In the genomic region with DNA sequence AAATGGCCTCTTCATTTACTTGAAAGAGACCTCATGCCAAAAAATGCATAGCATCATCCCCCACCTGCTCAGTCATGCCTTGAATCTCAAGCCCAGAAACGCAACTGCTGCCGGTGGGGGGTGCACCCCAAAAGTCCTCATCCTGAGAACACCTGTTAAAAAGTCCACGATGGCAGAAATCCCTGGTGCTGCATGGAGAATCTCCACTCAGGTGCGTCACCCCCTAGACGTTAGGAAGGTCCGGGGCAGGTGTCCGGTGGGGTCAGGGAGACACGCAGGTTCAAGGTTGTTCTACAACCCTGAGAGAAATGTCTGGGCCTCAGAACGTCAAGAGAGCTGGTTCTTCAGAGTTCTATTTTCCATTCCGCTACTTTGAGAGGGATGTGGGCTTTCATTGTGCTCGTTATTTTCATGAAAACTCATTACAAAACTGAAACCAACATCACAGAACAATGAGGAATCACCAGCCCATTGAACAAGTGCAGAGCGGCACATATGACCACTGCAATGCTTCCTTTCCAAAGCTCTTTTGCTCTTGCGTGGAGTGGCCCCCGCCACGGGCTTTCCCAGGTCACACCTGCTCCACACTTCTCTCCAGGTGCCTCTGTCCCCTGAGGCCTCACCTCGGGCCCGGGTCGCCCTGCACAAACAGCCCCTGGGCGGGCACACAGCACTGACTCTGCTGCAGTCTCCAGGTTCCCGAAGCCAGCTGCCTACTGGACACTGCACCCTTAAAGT, we compare ENCODE assay signal across 8 cellular contexts.
DNase-seq lines count a peak whose midpoint lies in the region; ATAC-seq and TF ChIP-seq lines count a peak whose summit lies in the region.

No MANE protein-coding gene starts in this region.

- H3K36me3 ChIP-seq in right atrium auricular region, result no peaks in the 10 kb centered on the region

- H3K36me3 Mint-ChIP-seq in activated CD8-positive, alpha-beta T cell treated with anti-CD3 and anti-CD28 coated beads for 36 hours (ENCODE audit: low read depth), result no peaks in the 10 kb centered on the region

- peaks cover 51% of the 10 kb centered on the region for H3K4me1 Mint-ChIP-seq in activated CD8-positive, alpha-beta T cell treated with anti-CD3 and anti-CD28 coated beads for 36 hours (ENCODE audit: low read depth)

- peak; percentile 33 for ATAC-seq in Right ventricle myocardium inferior
- ATAC-seq in left cardiac atrium, result no peak
- peak; percentile 79 for ATAC-seq in HG03108 (IDR thresholded peaks at IDR 0.05; ENCODE audit: unreplicated experiment)
- peak; percentile 83 for ATAC-seq in activated CD8-positive, alpha-beta T cell treated with anti-CD3 and anti-CD28 coated beads for 36 hours

- H3K4me1 ChIP-seq in right atrium auricular region, result peaks cover 0 to 34% of the 10 kb centered on the region in 2 donors

- peak overlapping the region; percentile 95 for H3K27ac Mint-ChIP-seq in activated CD8-positive, alpha-beta T cell treated with anti-CD3 and anti-CD28 coated beads for 36 hours

- H3K27me3 ChIP-seq in right atrium auricular region, result no peaks in the 10 kb centered on the region

- DNase-seq in Right ventricle myocardium inferior (ENCODE audit: missing footprints) (no peak), left cardiac atrium (no peak), right atrium auricular region (ENCODE audit: low spot score) (peak; percentile 58), NCI-H446 (lab: John Stamatoyannopoulos, UW) (no peak), AG08396 (ENCODE audit: low spot score) (no peak)
- peak; percentile 72 for DNase-seq in activated CD8-positive, alpha-beta T cell treated with anti-CD3 and anti-CD28 coated beads for 36 hours
- peak; percentile 22 to 46 (median 34) for DNase-seq in stimulated activated CD4-positive, alpha-beta T cell treated with anti-CD3 and anti-CD28 coated beads, TNF-alpha, amount 100 ng/mL, for 24 hours (ENCODE audit: low read depth in 3 of 3)

- peak overlapping the region; percentile 64 to 76 for H3K27ac ChIP-seq in right atrium auricular region

- intact Hi-C loops in Right ventricle myocardium inferior (cut with DNase I) (loop anchor here (5.0 kb wide), 1 partner anchor 36 kb away; no protein-coding TSS in a partner anchor), left cardiac atrium (cut with DNase I) (loop anchor here in 1 of 2 donors (5.0 kb wide), 1 partner anchor 36 kb away; no protein-coding TSS in a partner anchor)
- intact Hi-C loops in activated CD8-positive, alpha-beta T cell treated with anti-CD3 and anti-CD28 coated beads for 36 hours (cut with micrococcal nuclease), result loop anchor here (2.0 kb wide), 1 partner anchor 44 kb away; no protein-coding TSS in a partner anchor

- peak overlapping the region; percentile 48 for H3K4me3 Mint-ChIP-seq in activated CD8-positive, alpha-beta T cell treated with anti-CD3 and anti-CD28 coated beads for 36 hours

- no peaks in the 10 kb centered on the region for H3K27me3 Mint-ChIP-seq in activated CD8-positive, alpha-beta T cell treated with anti-CD3 and anti-CD28 coated beads for 36 hours

- POLR2A ChIA-PET in activated CD8-positive, alpha-beta T cell treated with anti-CD3 and anti-CD28 coated beads for 36 hours (lab: Charles Lee), result interaction anchor here (0.6 to 2.9 kb wide), 17 partner anchors 11 to 322 kb away, joined by 3 to 12 read pairs (median 4); no protein-coding TSS in a partner anchor

- no peak for TF ChIP-seq CTCF in activated CD8-positive, alpha-beta T cell treated with anti-CD3 and anti-CD28 coated beads for 36 hours (IDR thresholded peaks at IDR 0.05)
- no peak for TF ChIP-seq CTCF in right atrium auricular region (IDR thresholded peaks at IDR 0.05)

- no peaks in the 10 kb centered on the region for H3K9me3 Mint-ChIP-seq in activated CD8-positive, alpha-beta T cell treated with anti-CD3 and anti-CD28 coated beads for 36 hours

- CTCF ChIA-PET in activated CD8-positive, alpha-beta T cell treated with anti-CD3 and anti-CD28 coated beads for 36 hours (lab: Charles Lee), result interaction anchor here (0.6 to 1.4 kb wide), 7 partner anchors 18 to 445 kb away, joined by 3 to 4 read pairs (median 4); no protein-coding TSS in a partner anchor

- no peaks in the 10 kb centered on the region for H3K9me3 ChIP-seq in right atrium auricular region

- H3K4me3 ChIP-seq in right atrium auricular region, result no peak overlapping the region

Comparison
In these comparisons a context has a peak if more than half of its experiments do, and no peak if none do; other contexts are left out.
1. ATAC-seq: peak in Right ventricle myocardium inferior (single experiment), HG03108 (single experiment) and activated CD8-positive, alpha-beta T cell treated with anti-CD3 and anti-CD28 coated beads for 36 hours (single experiment); none in left cardiac atrium (0 of 2).
2. DNase-seq: peak in activated CD8-positive, alpha-beta T cell treated with anti-CD3 and anti-CD28 coated beads for 36 hours (single experiment), right atrium auricular region (single experiment) and stimulated activated CD4-positive, alpha-beta T cell treated with anti-CD3 and anti-CD28 coated beads, TNF-alpha, amount 100 ng/mL, for 24 hours (3 of 3); none in Right ventricle myocardium inferior (single experiment), left cardiac atrium (single experiment), NCI-H446 (0 of 2) and AG08396 (single experiment).